ENCODE assay signal across 17 cellular contexts in the genomic region with DNA sequence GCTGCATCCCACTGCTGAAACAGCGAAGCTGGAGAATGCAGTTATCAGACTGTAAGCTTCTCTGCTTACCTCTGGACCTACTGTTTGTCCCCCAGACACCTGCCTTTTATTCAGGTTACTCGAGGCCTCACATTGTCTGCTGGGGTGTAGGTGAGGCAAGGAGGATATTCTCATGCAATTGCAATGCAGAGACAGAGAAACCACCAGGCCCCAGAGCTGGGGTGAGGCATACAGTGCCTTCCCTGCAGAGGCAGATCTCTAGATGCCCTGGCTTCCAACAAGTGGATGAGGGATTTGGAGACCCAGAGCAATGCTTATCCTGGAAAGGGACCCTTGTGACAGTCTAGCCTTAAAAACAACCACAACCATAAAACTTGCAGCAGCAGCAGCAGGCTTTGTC.
A peak's percentile ranks its signal among the peaks of the same experiment; 100 is the strongest.
DNase-seq lines count a peak whose midpoint lies in the region; ATAC-seq and TF ChIP-seq lines count a peak whose summit lies in the region.
"Had no signal": no experiment of that assay in that cellular context is flagged by ENCODE, and none has a peak within 500 bp of the region (broad histone marks: within the 10 kb centered on the region; RNA-seq: fewer than 3 reads in every experiment).

No MANE protein-coding gene starts in this region.

- H3K4me3 Mint-ChIP-seq in stimulated activated naive CD8-positive, alpha-beta T cell treated with anti-CD3 and anti-CD28 coated beads, Interleukin-15, amount 100 ng/mL, for 72 hours, result no peak overlapping the region
- no peak overlapping the region for H3K4me3 Mint-ChIP-seq in CD8-positive, alpha-beta memory T cell
- H3K4me3 Mint-ChIP-seq: CD4-positive, CD25-positive, alpha-beta regulatory T cell; IgD-negative memory B cell had no signal

- CTCF ChIA-PET in CD8-positive, alpha-beta memory T cell (lab: Charles Lee), result no interaction called here

- H3K4me3 ChIP-seq in RWPE2 (ENCODE audit: severe bottlenecking) (no peak overlapping the region), epithelial cell of esophagus (ENCODE audit: low read length) (no peak overlapping the region)
- no peak overlapping the region for H3K4me3 ChIP-seq in CD8-positive, alpha-beta memory T cell (ENCODE audit: low read length)
- H3K4me3 ChIP-seq: GM23248 had no signal

- peaks cover 4% of the 10 kb centered on the region for H3K4me1 Mint-ChIP-seq in stimulated activated naive CD8-positive, alpha-beta T cell treated with anti-CD3 and anti-CD28 coated beads, Interleukin-15, amount 100 ng/mL, for 72 hours
- H3K4me1 Mint-ChIP-seq in CD8-positive, alpha-beta memory T cell, result peaks cover 7 to 17% (median 13%) of the 10 kb centered on the region in 3 donors
- H3K4me1 Mint-ChIP-seq: IgD-negative memory B cell had no signal

- no peak for TF ChIP-seq CTCF in RWPE2 (IDR thresholded peaks at IDR 0.05; ENCODE audit: poor library complexity, severe bottlenecking)
- TF ChIP-seq CTCF in epithelial cell of esophagus (IDR thresholded peaks at IDR 0.05; ENCODE audit: insufficient read depth, low read depth, low read length, missing control alignments), result no peak

- peaks cover 10% of the 10 kb centered on the region for H3K4me1 ChIP-seq in RWPE2 (ENCODE audit: insufficient read depth, poor library complexity, severe bottlenecking)
- H3K4me1 ChIP-seq in CD8-positive, alpha-beta memory T cell (ENCODE audit: insufficient read depth, low read length), result no peaks in the 10 kb centered on the region
- H3K4me1 ChIP-seq: BE2C, Caco-2 had no signal

- H3K36me3 ChIP-seq in RWPE2 (ENCODE audit: low read depth), result no peaks in the 10 kb centered on the region
- H3K36me3 ChIP-seq in CD8-positive, alpha-beta memory T cell (ENCODE audit: insufficient read depth, low read length), result no peaks in the 10 kb centered on the region

- H3K9me3 Mint-ChIP-seq in stimulated activated naive CD8-positive, alpha-beta T cell treated with anti-CD3 and anti-CD28 coated beads, Interleukin-15, amount 100 ng/mL, for 72 hours, result no peaks in the 10 kb centered on the region
- no peaks in the 10 kb centered on the region for H3K9me3 Mint-ChIP-seq in CD8-positive, alpha-beta memory T cell
- H3K9me3 Mint-ChIP-seq: CD4-positive, CD25-positive, alpha-beta regulatory T cell had no signal

- no peaks in the 10 kb centered on the region for H3K27me3 ChIP-seq in RWPE2 (ENCODE audit: insufficient read depth, poor library complexity, severe bottlenecking)
- H3K27me3 ChIP-seq in CD8-positive, alpha-beta memory T cell (ENCODE audit: insufficient read depth, low read length, poor library complexity, severe bottlenecking), result no peaks in the 10 kb centered on the region
- H3K27me3 ChIP-seq: BE2C had no signal

- no peak overlapping the region for H3K27ac Mint-ChIP-seq in stimulated activated naive CD8-positive, alpha-beta T cell treated with anti-CD3 and anti-CD28 coated beads, Interleukin-15, amount 100 ng/mL, for 72 hours
- no peak overlapping the region for H3K27ac Mint-ChIP-seq in CD8-positive, alpha-beta memory T cell
- H3K27ac Mint-ChIP-seq: IgD-negative memory B cell had no signal

- peak overlapping the region; percentile 9 for H3K27ac ChIP-seq in RWPE2 (ENCODE audit: poor library complexity, severe bottlenecking)
- H3K27ac ChIP-seq in CD8-positive, alpha-beta memory T cell (ENCODE audit: low read depth, low read length), result no peak overlapping the region
- H3K27ac ChIP-seq: GM23248 had no signal

- peaks cover 20 to 87% (median 31%) of the 10 kb centered on the region in 3 donors for H3K36me3 Mint-ChIP-seq in CD8-positive, alpha-beta memory T cell

- H3K9me3 ChIP-seq in RWPE2 (ENCODE audit: severe bottlenecking), result no peaks in the 10 kb centered on the region
- no peaks in the 10 kb centered on the region for H3K9me3 ChIP-seq in CD8-positive, alpha-beta memory T cell (ENCODE audit: low read length)
- H3K9me3 ChIP-seq: BE2C, Caco-2 had no signal

- POLR2A ChIA-PET in CD8-positive, alpha-beta memory T cell (lab: Charles Lee), result no interaction called here

- H3K27me3 Mint-ChIP-seq in stimulated activated naive CD8-positive, alpha-beta T cell treated with anti-CD3 and anti-CD28 coated beads, Interleukin-15, amount 100 ng/mL, for 72 hours, result no peaks in the 10 kb centered on the region
- H3K27me3 Mint-ChIP-seq in CD8-positive, alpha-beta memory T cell, result no peaks in the 10 kb centered on the region
- H3K27me3 Mint-ChIP-seq: CD4-positive, CD25-positive, alpha-beta regulatory T cell; IgD-negative memory B cell had no signal

- DNase-seq in RWPE2 (ENCODE audit: low spot score) (no peak), epithelial cell of esophagus (ENCODE audit: low read depth) (peak; percentile 30), iPS-NIHi7 (ENCODE audit: extremely low spot score) (peak; percentile 24), DMS153 treated with DMSO at 0.1 percent for 48 hours (lab: John Stamatoyannopoulos, UW; ENCODE audit: unreplicated experiment) (no peak)
- DNase-seq in stimulated activated naive CD8-positive, alpha-beta T cell treated with anti-CD3 and anti-CD28 coated beads, Interleukin-15, amount 100 ng/mL, for 72 hours, result no peak
- no peak for DNase-seq in CD8-positive, alpha-beta memory T cell
- DNase-seq: ACHN; BE2C; C1 segment of cervical spinal cord; Caco-2; CD4-positive, CD25-positive, alpha-beta regulatory T cell; DMS79; GDM1; GM23248; H7 had no signal

- ATAC-seq in RWPE2 (ENCODE audit: low read depth), result peak; percentile 55
- no peak for ATAC-seq in stimulated activated naive CD8-positive, alpha-beta T cell treated with anti-CD3 and anti-CD28 coated beads, Interleukin-15, amount 100 ng/mL, for 72 hours
- ATAC-seq: HepG2 had no signal

Comparison
In these comparisons a context has a peak if more than half of its experiments do, and no peak if none do; other contexts are left out.
1. DNase-seq: peak in epithelial cell of esophagus (single experiment) and iPS-NIHi7 (single experiment); none in RWPE2 (single experiment), stimulated activated naive CD8-positive, alpha-beta T cell treated with anti-CD3 and anti-CD28 coated beads, Interleukin-15, amount 100 ng/mL, for 72 hours (0 of 2), DMS153 treated with DMSO at 0.1 percent for 48 hours (single experiment) and CD8-positive, alpha-beta memory T cell (0 of 5).